In genomic region chr1:63813829-63814277, GRCh38 we compare ENCODE assay signal across 11 cellular contexts. TPM values are rescaled to one million over a fixed set of nuclear protein-coding genes. Genes with fewer than 3 reads are reported as not detected.
DNase-seq lines count a peak whose midpoint lies in the region; ATAC-seq and TF ChIP-seq lines count a peak whose summit lies in the region.
"Had no signal": no experiment of that assay in that cellular context is flagged by ENCODE, and none has a peak within 500 bp of the region (broad histone marks: within the 10 kb centered on the region; RNA-seq: fewer than 3 reads in every experiment).

No MANE protein-coding gene starts in this region.

- no peak overlapping the region for H3K27ac Mint-ChIP-seq in activated CD8-positive, alpha-beta memory T cell treated with anti-CD3 and anti-CD28 coated beads, Interleukin-2, amount 10 ng/mL, durations not matched to agents 7 days and 5 days
- H3K27ac Mint-ChIP-seq: activated T-helper 1 cell treated with anti-CD3 and anti-CD28 coated beads, Interleukin-12 subunit alpha, Interleukin-12 subunit beta, Interleukin-2, Interleukin-4 antibody, amounts not matched to agents 30 ng/mL and 10 ng/mL and 1 ng/mL, durations not matched to agents 14 hours and 24 hours and 36 hours had no signal

- H3K27me3 ChIP-seq in gastroesophageal sphincter (no peaks in the 10 kb centered on the region), stomach smooth muscle (ENCODE audit: control insufficient read depth in 1 of 2, insufficient read depth in 2 of 2, low read length in 2 of 2) (no peaks in the 10 kb centered on the region)
- H3K27me3 ChIP-seq: suprapubic skin had no signal

- no peak for TF ChIP-seq CTCF in gastroesophageal sphincter (IDR thresholded peaks at IDR 0.05)

- no peak overlapping the region for H3K9ac ChIP-seq in stomach smooth muscle (ENCODE audit: low read length in 2 of 2)

- H3K4me3 ChIP-seq in gastroesophageal sphincter, result no peak overlapping the region
- H3K4me3 ChIP-seq in stomach smooth muscle (ENCODE audit: low read length in 2 of 2), result peak overlapping the region in 1 of 2 donors; percentile 47
- H3K4me3 ChIP-seq: suprapubic skin had no signal

- H3K27ac ChIP-seq in gastroesophageal sphincter (peak overlapping the region; percentile 19 to 61 (median 34)), stomach smooth muscle (ENCODE audit: low read length) (peak overlapping the region; percentile 33)

- H3K36me3 ChIP-seq in gastroesophageal sphincter, result no peaks in the 10 kb centered on the region
- no peaks in the 10 kb centered on the region for H3K36me3 ChIP-seq in stomach smooth muscle (ENCODE audit: control insufficient read depth in 2 of 2, insufficient read depth in 2 of 2, low read length in 2 of 2)
- H3K36me3 ChIP-seq: suprapubic skin had no signal

- H3K9me3 ChIP-seq in gastroesophageal sphincter, result no peaks in the 10 kb centered on the region
- H3K9me3 ChIP-seq in stomach smooth muscle (ENCODE audit: control insufficient read depth in 2 of 2, low read length in 2 of 2), result no peaks in the 10 kb centered on the region
- H3K9me3 ChIP-seq: suprapubic skin had no signal

- no peaks in the 10 kb centered on the region for H3K4me1 Mint-ChIP-seq in activated CD8-positive, alpha-beta memory T cell treated with anti-CD3 and anti-CD28 coated beads, Interleukin-2, amount 10 ng/mL, durations not matched to agents 7 days and 5 days

- 0 to 6% methylated on average over 3 of the region's 3 CpGs for WGBS in gastroesophageal sphincter (ENCODE audit: low coverage in 1 of 2), 2 donors

- peak; percentile 76 for DNase-seq in RPMI7951 (ENCODE audit: low read depth)
- DNase-seq in LoVo (ENCODE audit: low spot score), result no peak
- DNase-seq in iPS-NIHi11 (ENCODE audit: low spot score), result no peak
- no peak for DNase-seq in activated CD8-positive, alpha-beta memory T cell treated with anti-CD3 and anti-CD28 coated beads, Interleukin-2, amount 10 ng/mL, durations not matched to agents 7 days and 5 days
- DNase-seq: SHP77 had no signal

- H3K27me3 Mint-ChIP-seq in activated CD8-positive, alpha-beta memory T cell treated with anti-CD3 and anti-CD28 coated beads, Interleukin-2, amount 10 ng/mL, durations not matched to agents 7 days and 5 days, result peaks cover 3% of the 10 kb centered on the region

- H3K36me3 Mint-ChIP-seq in activated CD8-positive, alpha-beta memory T cell treated with anti-CD3 and anti-CD28 coated beads, Interleukin-2, amount 10 ng/mL, durations not matched to agents 7 days and 5 days, result no peaks in the 10 kb centered on the region

- H3K4me3 Mint-ChIP-seq in activated CD8-positive, alpha-beta memory T cell treated with anti-CD3 and anti-CD28 coated beads, Interleukin-2, amount 10 ng/mL, durations not matched to agents 7 days and 5 days, result no peak overlapping the region
- H3K4me3 Mint-ChIP-seq: activated T-helper 1 cell treated with anti-CD3 and anti-CD28 coated beads, Interleukin-12 subunit alpha, Interleukin-12 subunit beta, Interleukin-2, Interleukin-4 antibody, amounts not matched to agents 30 ng/mL and 10 ng/mL and 1 ng/mL, durations not matched to agents 14 hours and 24 hours and 36 hours had no signal

- TF ChIP-seq POLR2A in gastroesophageal sphincter (IDR thresholded peaks at IDR 0.05), result no peak

- CTCF ChIA-PET in activated CD8-positive, alpha-beta memory T cell treated with anti-CD3 and anti-CD28 coated beads, Interleukin-2, amount 10 ng/mL, durations not matched to agents 7 days and 5 days (lab: Charles Lee), result interaction anchor here (1.2 kb wide), 1 partner anchor 122 kb away, joined by 3 read pairs; no protein-coding TSS in a partner anchor

- no peaks in the 10 kb centered on the region for H3K9me3 Mint-ChIP-seq in activated CD8-positive, alpha-beta memory T cell treated with anti-CD3 and anti-CD28 coated beads, Interleukin-2, amount 10 ng/mL, durations not matched to agents 7 days and 5 days (ENCODE audit: low read depth)
- H3K9me3 Mint-ChIP-seq: activated T-helper 1 cell treated with anti-CD3 and anti-CD28 coated beads, Interleukin-12 subunit alpha, Interleukin-12 subunit beta, Interleukin-2, Interleukin-4 antibody, amounts not matched to agents 30 ng/mL and 10 ng/mL and 1 ng/mL, durations not matched to agents 14 hours and 24 hours and 36 hours had no signal

- no peak for TF ChIP-seq EP300 in gastroesophageal sphincter (IDR thresholded peaks at IDR 0.05)

- peak; percentile 60 for ATAC-seq in GM21825 (IDR thresholded peaks at IDR 0.05; ENCODE audit: unreplicated experiment)
- no peak for ATAC-seq in gastroesophageal sphincter
- no peak for ATAC-seq in GM18870 (IDR thresholded peaks at IDR 0.05; ENCODE audit: unreplicated experiment)
- ATAC-seq in activated CD8-positive, alpha-beta memory T cell treated with anti-CD3 and anti-CD28 coated beads, Interleukin-2, amount 10 ng/mL, durations not matched to agents 7 days and 5 days, result no peak

- peaks cover 2 to 65% (median 12%) of the 10 kb centered on the region in 3 donors for H3K4me1 ChIP-seq in gastroesophageal sphincter
- peaks cover 55% of the 10 kb centered on the region for H3K4me1 ChIP-seq in stomach smooth muscle (ENCODE audit: control insufficient read depth, insufficient read depth, low read length)

RNA-seq across cellular contexts. Expression of gene ROR1, which starts 40.0 kb away (rescaled TPM):
- 9.0 and 10.5 TPM in 2 replicates for total RNA-seq in RPMI7951 (2014; rRNA removed; shearing (Covaris generic))
- total RNA-seq in gastroesophageal sphincter, result 10 to 100 TPM in 2 of 4 donors, 1 to 10 TPM in 2; 5.0 to 38.0 (median 8.3) TPM
- total RNA-seq in activated CD8-positive, alpha-beta memory T cell treated with anti-CD3 and anti-CD28 coated beads, Interleukin-2, amount 10 ng/mL, durations not matched to agents 7 days and 5 days, result not detected
- total RNA-seq: activated T-helper 1 cell treated with anti-CD3 and anti-CD28 coated beads, Interleukin-12 subunit alpha, Interleukin-12 subunit beta, Interleukin-2, Interleukin-4 antibody, amounts not matched to agents 30 ng/mL and 10 ng/mL and 1 ng/mL, durations not matched to agents 14 hours and 24 hours and 36 hours had no signal
